Comparison of ENCODE assay signal across 6 cellular contexts in the genomic region with DNA sequence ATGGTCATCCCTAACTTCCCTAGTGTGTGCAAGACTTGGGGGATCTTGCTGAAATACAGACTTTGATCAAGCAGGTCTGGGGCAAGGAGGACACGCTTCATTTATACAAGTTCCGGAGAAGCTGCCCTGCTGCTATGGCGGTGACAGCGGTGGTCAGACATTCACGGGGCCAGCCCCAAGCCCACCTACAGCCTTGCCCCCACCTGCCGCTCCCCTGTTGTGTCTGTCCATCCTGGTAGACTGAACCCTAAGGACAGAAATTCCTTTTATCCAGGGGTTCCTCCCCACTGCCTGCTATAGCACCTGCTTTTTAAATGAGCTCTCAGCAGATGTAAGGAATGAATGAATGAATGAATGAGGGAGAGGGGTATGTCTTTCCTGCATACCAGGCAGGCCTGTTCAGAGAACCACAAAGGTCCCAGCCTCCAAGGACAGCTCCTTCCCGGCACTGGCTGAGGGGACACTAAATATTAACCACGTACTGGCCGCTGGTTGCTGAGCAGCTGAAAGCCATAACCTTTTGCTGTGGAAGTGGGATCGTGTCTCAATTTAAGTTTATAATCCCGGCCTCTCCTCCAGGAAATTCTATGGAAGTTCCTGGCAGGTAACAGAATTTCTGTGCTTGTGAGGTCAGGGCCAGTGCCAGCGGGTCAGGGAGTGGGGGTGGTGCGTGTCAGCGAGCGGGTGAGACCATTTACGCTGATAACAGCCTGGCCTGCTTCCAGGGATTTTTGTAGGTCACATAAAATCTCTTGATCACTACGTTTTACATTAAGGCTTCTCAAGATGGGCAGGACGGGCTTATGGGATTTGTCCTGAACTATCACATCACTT.
A peak's percentile ranks its signal among the peaks of the same experiment; 100 is the strongest.
DNase-seq lines count a peak whose midpoint lies in the region; ATAC-seq and TF ChIP-seq lines count a peak whose summit lies in the region.

No MANE protein-coding gene starts in this region.

- no peak for TF ChIP-seq CTCF in coronary artery (IDR thresholded peaks at IDR 0.05)
- TF ChIP-seq CTCF in parathyroid adenoma (IDR thresholded peaks at IDR 0.05), result no peak

- H3K27ac ChIP-seq in KOPT-K1 (ENCODE audit: low read depth, low read length, poor library complexity, severe bottlenecking), result peak overlapping the region; percentile 70
- peak overlapping the region; percentile 75 to 90 for H3K27ac ChIP-seq in coronary artery
- peak overlapping the region; percentile 98 for H3K27ac ChIP-seq in parathyroid adenoma

- no peak overlapping the region for H3K9ac ChIP-seq in parathyroid adenoma

- H3K79me2 ChIP-seq in parathyroid adenoma, result peaks cover 20% of the 10 kb centered on the region

- H3K4me3 ChIP-seq in coronary artery (peak overlapping the region; percentile 58), parathyroid adenoma (ENCODE audit: low read depth, low read length) (peak overlapping the region; percentile 34)

- H3K4me2 ChIP-seq in parathyroid adenoma (ENCODE audit: low read length), result peak overlapping the region; percentile 8

- H3K36me3 ChIP-seq in KOPT-K1 (ENCODE audit: insufficient read depth, low read length) (peaks cover 57% of the 10 kb centered on the region), parathyroid adenoma (ENCODE audit: control insufficient read depth, insufficient read depth, low read length) (no peaks in the 10 kb centered on the region)

- no peak for ATAC-seq in HG03457 (IDR thresholded peaks at IDR 0.05; ENCODE audit: unreplicated experiment)

- no peak for DNase-seq in coronary artery (ENCODE audit: low spot score)
- no peak for DNase-seq in stimulated activated CD4-positive, alpha-beta T cell treated with anti-CD3 and anti-CD28 coated beads, Interleukin-4, amount 100 ng/mL, for 1 hour
- no peak for DNase-seq in stimulated activated naive CD4-positive, alpha-beta T cell treated with Interleukin-2 at 50 U/mL for 16 hours (lab: John Stamatoyannopoulos, UW)

- H3K9me3 ChIP-seq in KOPT-K1 (ENCODE audit: insufficient read depth, low read length, poor library complexity, severe bottlenecking) (no peaks in the 10 kb centered on the region), parathyroid adenoma (ENCODE audit: control insufficient read depth, low read length) (no peaks in the 10 kb centered on the region)

- H3K4me1 ChIP-seq in parathyroid adenoma, result peaks cover 57% of the 10 kb centered on the region

- H2AFZ ChIP-seq in parathyroid adenoma, result peak overlapping the region; percentile 85

- no peaks in the 10 kb centered on the region for H3K27me3 ChIP-seq in parathyroid adenoma (ENCODE audit: control insufficient read depth, insufficient read depth, low read length)
